ENCODE assay signal across 27 cellular contexts in genomic region chr1:94627771-94628170, GRCh38.
"Had no signal": no experiment of that assay in that cellular context is flagged by ENCODE, and none has a peak within 500 bp of the region (broad histone marks: within the 10 kb centered on the region; RNA-seq: fewer than 3 reads in every experiment).

No MANE protein-coding gene starts in this region.

- H3K4me3 Mint-ChIP-seq: central memory CD8-positive, alpha-beta T cell; dendritic cell treated with granulocyte-macrophage colony-stimulating factor and Interleukin-4, amounts not matched to agents 40 ng/mL and 50 ng/mL, for 4 days; effector memory CD8-positive, alpha-beta T cell; endodermal cell; immature natural killer cell; mesothelial cell of epicardium had no signal

- H3K4me3 ChIP-seq: colonic mucosa, esophagus squamous epithelium, gastrocnemius medialis, heart right ventricle, left lung, lower lobe of right lung, mucosa of descending colon had no signal

- DNase-seq: cerebellar nuclear complex; colonic mucosa; cortex of kidney; effector CD8-positive, alpha-beta T cell; effector memory CD8-positive, alpha-beta T cell; endodermal cell; erythroblast; esophagus squamous epithelium; foreskin fibroblast; foreskin melanocyte; gastrocnemius medialis; glutamatergic neuron; head of caudate nucleus; heart right ventricle; hypothalamus; immature natural killer cell; left cardiac atrium; left lung; left ventricle myocardium superior; lower lobe of right lung; mesenchymal stem cell; mucosa of descending colon had no signal

- H3K4me1 Mint-ChIP-seq: central memory CD8-positive, alpha-beta T cell; immature natural killer cell had no signal

- H3K9me3 Mint-ChIP-seq: central memory CD8-positive, alpha-beta T cell; dendritic cell treated with granulocyte-macrophage colony-stimulating factor and Interleukin-4, amounts not matched to agents 40 ng/mL and 50 ng/mL, for 4 days; effector memory CD8-positive, alpha-beta T cell; endodermal cell; immature natural killer cell had no signal

- ATAC-seq: effector memory CD8-positive, alpha-beta T cell; esophagus mucosa; gastrocnemius medialis; left lung; mucosa of descending colon had no signal

- H3K27me3 ChIP-seq: colonic mucosa, esophagus squamous epithelium, gastrocnemius medialis, heart right ventricle, left lung had no signal

- H3K36me3 Mint-ChIP-seq: immature natural killer cell had no signal

- H3K27ac Mint-ChIP-seq: dendritic cell treated with granulocyte-macrophage colony-stimulating factor and Interleukin-4, amounts not matched to agents 40 ng/mL and 50 ng/mL, for 4 days; effector memory CD8-positive, alpha-beta T cell; endodermal cell; immature natural killer cell; mesothelial cell of epicardium had no signal

- H3K36me3 ChIP-seq: colonic mucosa, esophagus squamous epithelium, gastrocnemius medialis, heart right ventricle, left lung, lower lobe of right lung had no signal

- H3K4me1 ChIP-seq: colonic mucosa, gastrocnemius medialis, lower lobe of right lung had no signal

- H3K27ac ChIP-seq: colonic mucosa, epithelial cell of prostate, esophagus squamous epithelium, gastrocnemius medialis, left lung, lower lobe of right lung had no signal

- H3K9me3 ChIP-seq: colonic mucosa, gastrocnemius medialis, heart right ventricle, lower lobe of right lung, mucosa of descending colon had no signal
